ENCODE assay signal across 1 cellular context in the genomic region with DNA sequence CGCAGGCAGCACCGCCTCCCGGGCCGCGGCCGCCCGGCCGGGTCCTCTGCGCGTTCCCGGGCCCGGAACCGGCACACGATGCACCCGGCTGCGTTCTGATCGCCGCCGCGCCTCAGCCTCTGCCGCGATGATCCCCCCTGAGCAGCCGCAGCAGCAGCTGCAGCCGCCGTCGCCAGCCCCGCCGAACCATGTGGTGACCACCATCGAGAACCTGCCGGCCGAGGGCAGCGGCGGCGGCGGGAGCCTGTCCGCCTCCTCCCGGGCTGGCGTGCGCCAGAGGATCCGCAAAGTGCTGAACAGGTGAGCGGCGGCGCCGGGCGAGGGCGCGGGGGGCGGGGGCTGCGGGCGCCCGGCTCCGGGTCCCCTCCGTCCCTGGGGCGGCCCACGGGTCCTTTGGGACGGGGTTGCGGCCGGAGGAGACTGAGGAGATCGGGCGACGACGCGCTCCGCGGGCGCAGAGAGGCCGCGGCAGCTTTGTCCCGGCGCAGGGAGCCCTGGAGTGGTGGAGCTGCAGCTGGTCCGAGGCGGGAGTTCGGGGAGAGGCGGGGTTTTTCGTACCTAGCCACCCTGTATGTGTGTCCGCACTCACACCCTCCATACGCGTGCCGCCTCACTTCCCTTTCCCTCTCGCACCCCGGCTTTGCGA.
TF ChIP-seq lines count a peak whose summit lies in the region.

No MANE protein-coding gene starts in this region.

TF ChIP-seq in HepG2, 621 proteins besides CTCF, POLR2A, EP300 and RAD21 (continues in another document):
- TF ChIP-seq STAG1 (CRISPR knock-in tag; IDR thresholded peaks at IDR 0.05) (no peak), ZNF777 (CRISPR knock-in tag; IDR thresholded peaks at IDR 0.05) (peak; percentile 89), ZEB1 (IDR thresholded peaks at IDR 0.05; ENCODE audit: insufficient replicate concordance, low read depth) (no peak), EZH2 (conservative IDR thresholded peaks at IDR 0.05; ENCODE audit: low read depth, low read length) (peak; percentile 75; the same call in 1 of the 2 replicates), ZNF274 (CRISPR knock-in tag; IDR thresholded peaks at IDR 0.05) (0 out of 2 replicates have a peak, but pooled peaks have one; percentile 4), ETV6 (CRISPR knock-in tag; conservative IDR thresholded peaks at IDR 0.05) (no peak), CHD4 (IDR thresholded peaks at IDR 0.05; ENCODE audit: borderline replicate concordance, low read length) (no peak), KAT2B (IDR thresholded peaks at IDR 0.05; ENCODE audit: borderline replicate concordance, low read depth, low read length) (no peak), HNRNPK (IDR thresholded peaks at IDR 0.05; ENCODE audit: low read depth, low read length, poor library complexity, severe bottlenecking) (peak; percentile 39), CENPX (CRISPR knock-in tag; IDR thresholded peaks at IDR 0.05) (no peak), MATR3 (CRISPR knock-in tag; IDR thresholded peaks at IDR 0.05) (no peak), GABPB1 (CRISPR knock-in tag; IDR thresholded peaks at IDR 0.05) (peak; percentile 40; the same call in 1 of the 2 replicates), ZNF567 (CRISPR knock-in tag; IDR thresholded peaks at IDR 0.05; ENCODE audit: borderline replicate concordance) (0 out of 2 replicates have a peak, but pooled peaks have one; percentile 34), ZNF768 (CRISPR knock-in tag; IDR thresholded peaks at IDR 0.05) (0 out of 2 replicates have a peak, but pooled peaks have one; percentile 5), ZSCAN31 (CRISPR knock-in tag; IDR thresholded peaks at IDR 0.05; ENCODE audit: low read depth) (peak; percentile 4; the same call in 1 of the 2 replicates), KLF13 (CRISPR knock-in tag; IDR thresholded peaks at IDR 0.05) (no peak), HNRNPLL (IDR thresholded peaks at IDR 0.05; ENCODE audit: low read depth, low read length, poor library complexity, severe bottlenecking) (peak; percentile 91), ZNF296 (CRISPR knock-in tag; conservative IDR thresholded peaks at IDR 0.05) (no peak)
- TF ChIP-seq, protein P1, sequence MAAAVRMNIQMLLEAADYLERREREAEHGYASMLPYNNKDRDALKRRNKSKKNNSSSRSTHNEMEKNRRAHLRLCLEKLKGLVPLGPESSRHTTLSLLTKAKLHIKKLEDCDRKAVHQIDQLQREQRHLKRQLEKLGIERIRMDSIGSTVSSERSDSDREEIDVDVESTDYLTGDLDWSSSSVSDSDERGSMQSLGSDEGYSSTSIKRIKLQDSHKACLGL (CRISPR knock-in tag; IDR thresholded peaks at IDR 0.05): 0 out of 2 replicates have a peak, but pooled peaks have one; percentile 28
- TF ChIP-seq, protein P2, sequence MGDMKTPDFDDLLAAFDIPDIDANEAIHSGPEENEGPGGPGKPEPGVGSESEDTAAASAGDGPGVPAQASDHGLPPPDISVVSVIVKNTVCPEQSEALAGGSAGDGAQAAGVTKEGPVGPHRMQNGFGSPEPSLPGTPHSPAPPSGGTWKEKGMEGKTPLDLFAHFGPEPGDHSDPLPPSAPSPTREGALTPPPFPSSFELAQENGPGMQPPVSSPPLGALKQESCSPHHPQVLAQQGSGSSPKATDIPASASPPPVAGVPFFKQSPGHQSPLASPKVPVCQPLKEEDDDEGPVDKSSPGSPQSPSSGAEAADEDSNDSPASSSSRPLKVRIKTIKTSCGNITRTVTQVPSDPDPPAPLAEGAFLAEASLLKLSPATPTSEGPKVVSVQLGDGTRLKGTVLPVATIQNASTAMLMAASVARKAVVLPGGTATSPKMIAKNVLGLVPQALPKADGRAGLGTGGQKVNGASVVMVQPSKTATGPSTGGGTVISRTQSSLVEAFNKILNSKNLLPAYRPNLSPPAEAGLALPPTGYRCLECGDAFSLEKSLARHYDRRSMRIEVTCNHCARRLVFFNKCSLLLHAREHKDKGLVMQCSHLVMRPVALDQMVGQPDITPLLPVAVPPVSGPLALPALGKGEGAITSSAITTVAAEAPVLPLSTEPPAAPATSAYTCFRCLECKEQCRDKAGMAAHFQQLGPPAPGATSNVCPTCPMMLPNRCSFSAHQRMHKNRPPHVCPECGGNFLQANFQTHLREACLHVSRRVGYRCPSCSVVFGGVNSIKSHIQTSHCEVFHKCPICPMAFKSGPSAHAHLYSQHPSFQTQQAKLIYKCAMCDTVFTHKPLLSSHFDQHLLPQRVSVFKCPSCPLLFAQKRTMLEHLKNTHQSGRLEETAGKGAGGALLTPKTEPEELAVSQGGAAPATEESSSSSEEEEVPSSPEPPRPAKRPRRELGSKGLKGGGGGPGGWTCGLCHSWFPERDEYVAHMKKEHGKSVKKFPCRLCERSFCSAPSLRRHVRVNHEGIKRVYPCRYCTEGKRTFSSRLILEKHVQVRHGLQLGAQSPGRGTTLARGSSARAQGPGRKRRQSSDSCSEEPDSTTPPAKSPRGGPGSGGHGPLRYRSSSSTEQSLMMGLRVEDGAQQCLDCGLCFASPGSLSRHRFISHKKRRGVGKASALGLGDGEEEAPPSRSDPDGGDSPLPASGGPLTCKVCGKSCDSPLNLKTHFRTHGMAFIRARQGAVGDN (CRISPR knock-in tag; IDR thresholded peaks at IDR 0.05): peak; percentile 51; the same call in 1 of the 2 replicates
- TF ChIP-seq, protein P3, sequence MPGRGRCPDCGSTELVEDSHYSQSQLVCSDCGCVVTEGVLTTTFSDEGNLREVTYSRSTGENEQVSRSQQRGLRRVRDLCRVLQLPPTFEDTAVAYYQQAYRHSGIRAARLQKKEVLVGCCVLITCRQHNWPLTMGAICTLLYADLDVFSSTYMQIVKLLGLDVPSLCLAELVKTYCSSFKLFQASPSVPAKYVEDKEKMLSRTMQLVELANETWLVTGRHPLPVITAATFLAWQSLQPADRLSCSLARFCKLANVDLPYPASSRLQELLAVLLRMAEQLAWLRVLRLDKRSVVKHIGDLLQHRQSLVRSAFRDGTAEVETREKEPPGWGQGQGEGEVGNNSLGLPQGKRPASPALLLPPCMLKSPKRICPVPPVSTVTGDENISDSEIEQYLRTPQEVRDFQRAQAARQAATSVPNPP (CRISPR knock-in tag; IDR thresholded peaks at IDR 0.05): no peak
- TF ChIP-seq, protein P4, sequence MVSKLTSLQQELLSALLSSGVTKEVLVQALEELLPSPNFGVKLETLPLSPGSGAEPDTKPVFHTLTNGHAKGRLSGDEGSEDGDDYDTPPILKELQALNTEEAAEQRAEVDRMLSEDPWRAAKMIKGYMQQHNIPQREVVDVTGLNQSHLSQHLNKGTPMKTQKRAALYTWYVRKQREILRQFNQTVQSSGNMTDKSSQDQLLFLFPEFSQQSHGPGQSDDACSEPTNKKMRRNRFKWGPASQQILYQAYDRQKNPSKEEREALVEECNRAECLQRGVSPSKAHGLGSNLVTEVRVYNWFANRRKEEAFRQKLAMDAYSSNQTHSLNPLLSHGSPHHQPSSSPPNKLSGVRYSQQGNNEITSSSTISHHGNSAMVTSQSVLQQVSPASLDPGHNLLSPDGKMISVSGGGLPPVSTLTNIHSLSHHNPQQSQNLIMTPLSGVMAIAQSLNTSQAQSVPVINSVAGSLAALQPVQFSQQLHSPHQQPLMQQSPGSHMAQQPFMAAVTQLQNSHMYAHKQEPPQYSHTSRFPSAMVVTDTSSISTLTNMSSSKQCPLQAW (CRISPR knock-in tag; IDR thresholded peaks at IDR 0.05): no peak
- TF ChIP-seq, protein P5, sequence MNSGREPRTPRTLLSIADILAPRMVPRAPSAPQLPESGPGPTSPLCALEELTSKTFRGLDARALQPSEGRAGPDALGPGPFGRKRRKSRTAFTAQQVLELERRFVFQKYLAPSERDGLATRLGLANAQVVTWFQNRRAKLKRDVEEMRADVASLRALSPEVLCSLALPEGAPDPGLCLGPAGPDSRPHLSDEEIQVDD (CRISPR knock-in tag; IDR thresholded peaks at IDR 0.05; ENCODE audit: borderline replicate concordance): no peak
- TF ChIP-seq, protein P6, sequence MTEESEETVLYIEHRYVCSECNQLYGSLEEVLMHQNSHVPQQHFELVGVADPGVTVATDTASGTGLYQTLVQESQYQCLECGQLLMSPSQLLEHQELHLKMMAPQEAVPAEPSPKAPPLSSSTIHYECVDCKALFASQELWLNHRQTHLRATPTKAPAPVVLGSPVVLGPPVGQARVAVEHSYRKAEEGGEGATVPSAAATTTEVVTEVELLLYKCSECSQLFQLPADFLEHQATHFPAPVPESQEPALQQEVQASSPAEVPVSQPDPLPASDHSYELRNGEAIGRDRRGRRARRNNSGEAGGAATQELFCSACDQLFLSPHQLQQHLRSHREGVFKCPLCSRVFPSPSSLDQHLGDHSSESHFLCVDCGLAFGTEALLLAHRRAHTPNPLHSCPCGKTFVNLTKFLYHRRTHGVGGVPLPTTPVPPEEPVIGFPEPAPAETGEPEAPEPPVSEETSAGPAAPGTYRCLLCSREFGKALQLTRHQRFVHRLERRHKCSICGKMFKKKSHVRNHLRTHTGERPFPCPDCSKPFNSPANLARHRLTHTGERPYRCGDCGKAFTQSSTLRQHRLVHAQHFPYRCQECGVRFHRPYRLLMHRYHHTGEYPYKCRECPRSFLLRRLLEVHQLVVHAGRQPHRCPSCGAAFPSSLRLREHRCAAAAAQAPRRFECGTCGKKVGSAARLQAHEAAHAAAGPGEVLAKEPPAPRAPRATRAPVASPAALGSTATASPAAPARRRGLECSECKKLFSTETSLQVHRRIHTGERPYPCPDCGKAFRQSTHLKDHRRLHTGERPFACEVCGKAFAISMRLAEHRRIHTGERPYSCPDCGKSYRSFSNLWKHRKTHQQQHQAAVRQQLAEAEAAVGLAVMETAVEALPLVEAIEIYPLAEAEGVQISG (CRISPR knock-in tag; IDR thresholded peaks at IDR 0.05): 0 out of 2 replicates have a peak, but pooled peaks have one; percentile 23
- TF ChIP-seq, protein P7, sequence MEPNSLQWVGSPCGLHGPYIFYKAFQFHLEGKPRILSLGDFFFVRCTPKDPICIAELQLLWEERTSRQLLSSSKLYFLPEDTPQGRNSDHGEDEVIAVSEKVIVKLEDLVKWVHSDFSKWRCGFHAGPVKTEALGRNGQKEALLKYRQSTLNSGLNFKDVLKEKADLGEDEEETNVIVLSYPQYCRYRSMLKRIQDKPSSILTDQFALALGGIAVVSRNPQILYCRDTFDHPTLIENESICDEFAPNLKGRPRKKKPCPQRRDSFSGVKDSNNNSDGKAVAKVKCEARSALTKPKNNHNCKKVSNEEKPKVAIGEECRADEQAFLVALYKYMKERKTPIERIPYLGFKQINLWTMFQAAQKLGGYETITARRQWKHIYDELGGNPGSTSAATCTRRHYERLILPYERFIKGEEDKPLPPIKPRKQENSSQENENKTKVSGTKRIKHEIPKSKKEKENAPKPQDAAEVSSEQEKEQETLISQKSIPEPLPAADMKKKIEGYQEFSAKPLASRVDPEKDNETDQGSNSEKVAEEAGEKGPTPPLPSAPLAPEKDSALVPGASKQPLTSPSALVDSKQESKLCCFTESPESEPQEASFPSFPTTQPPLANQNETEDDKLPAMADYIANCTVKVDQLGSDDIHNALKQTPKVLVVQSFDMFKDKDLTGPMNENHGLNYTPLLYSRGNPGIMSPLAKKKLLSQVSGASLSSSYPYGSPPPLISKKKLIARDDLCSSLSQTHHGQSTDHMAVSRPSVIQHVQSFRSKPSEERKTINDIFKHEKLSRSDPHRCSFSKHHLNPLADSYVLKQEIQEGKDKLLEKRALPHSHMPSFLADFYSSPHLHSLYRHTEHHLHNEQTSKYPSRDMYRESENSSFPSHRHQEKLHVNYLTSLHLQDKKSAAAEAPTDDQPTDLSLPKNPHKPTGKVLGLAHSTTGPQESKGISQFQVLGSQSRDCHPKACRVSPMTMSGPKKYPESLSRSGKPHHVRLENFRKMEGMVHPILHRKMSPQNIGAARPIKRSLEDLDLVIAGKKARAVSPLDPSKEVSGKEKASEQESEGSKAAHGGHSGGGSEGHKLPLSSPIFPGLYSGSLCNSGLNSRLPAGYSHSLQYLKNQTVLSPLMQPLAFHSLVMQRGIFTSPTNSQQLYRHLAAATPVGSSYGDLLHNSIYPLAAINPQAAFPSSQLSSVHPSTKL (CRISPR knock-in tag; IDR thresholded peaks at IDR 0.05): no peak
- TF ChIP-seq, protein P8, sequence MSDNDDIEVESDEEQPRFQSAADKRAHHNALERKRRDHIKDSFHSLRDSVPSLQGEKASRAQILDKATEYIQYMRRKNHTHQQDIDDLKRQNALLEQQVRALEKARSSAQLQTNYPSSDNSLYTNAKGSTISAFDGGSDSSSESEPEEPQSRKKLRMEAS (IDR thresholded peaks at IDR 0.05): peak; percentile 70
- TF ChIP-seq, protein P9, sequence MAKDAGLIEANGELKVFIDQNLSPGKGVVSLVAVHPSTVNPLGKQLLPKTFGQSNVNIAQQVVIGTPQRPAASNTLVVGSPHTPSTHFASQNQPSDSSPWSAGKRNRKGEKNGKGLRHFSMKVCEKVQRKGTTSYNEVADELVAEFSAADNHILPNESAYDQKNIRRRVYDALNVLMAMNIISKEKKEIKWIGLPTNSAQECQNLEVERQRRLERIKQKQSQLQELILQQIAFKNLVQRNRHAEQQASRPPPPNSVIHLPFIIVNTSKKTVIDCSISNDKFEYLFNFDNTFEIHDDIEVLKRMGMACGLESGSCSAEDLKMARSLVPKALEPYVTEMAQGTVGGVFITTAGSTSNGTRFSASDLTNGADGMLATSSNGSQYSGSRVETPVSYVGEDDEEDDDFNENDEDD (CRISPR knock-in tag; IDR thresholded peaks at IDR 0.05; ENCODE audit: borderline replicate concordance): peak; percentile 48; the same call in 1 of the 2 replicates
- TF ChIP-seq, protein P10, sequence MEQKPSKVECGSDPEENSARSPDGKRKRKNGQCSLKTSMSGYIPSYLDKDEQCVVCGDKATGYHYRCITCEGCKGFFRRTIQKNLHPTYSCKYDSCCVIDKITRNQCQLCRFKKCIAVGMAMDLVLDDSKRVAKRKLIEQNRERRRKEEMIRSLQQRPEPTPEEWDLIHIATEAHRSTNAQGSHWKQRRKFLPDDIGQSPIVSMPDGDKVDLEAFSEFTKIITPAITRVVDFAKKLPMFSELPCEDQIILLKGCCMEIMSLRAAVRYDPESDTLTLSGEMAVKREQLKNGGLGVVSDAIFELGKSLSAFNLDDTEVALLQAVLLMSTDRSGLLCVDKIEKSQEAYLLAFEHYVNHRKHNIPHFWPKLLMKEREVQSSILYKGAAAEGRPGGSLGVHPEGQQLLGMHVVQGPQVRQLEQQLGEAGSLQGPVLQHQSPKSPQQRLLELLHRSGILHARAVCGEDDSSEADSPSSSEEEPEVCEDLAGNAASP (CRISPR knock-in tag; IDR thresholded peaks at IDR 0.05; ENCODE audit: borderline replicate concordance): no peak
- TF ChIP-seq, protein P11, sequence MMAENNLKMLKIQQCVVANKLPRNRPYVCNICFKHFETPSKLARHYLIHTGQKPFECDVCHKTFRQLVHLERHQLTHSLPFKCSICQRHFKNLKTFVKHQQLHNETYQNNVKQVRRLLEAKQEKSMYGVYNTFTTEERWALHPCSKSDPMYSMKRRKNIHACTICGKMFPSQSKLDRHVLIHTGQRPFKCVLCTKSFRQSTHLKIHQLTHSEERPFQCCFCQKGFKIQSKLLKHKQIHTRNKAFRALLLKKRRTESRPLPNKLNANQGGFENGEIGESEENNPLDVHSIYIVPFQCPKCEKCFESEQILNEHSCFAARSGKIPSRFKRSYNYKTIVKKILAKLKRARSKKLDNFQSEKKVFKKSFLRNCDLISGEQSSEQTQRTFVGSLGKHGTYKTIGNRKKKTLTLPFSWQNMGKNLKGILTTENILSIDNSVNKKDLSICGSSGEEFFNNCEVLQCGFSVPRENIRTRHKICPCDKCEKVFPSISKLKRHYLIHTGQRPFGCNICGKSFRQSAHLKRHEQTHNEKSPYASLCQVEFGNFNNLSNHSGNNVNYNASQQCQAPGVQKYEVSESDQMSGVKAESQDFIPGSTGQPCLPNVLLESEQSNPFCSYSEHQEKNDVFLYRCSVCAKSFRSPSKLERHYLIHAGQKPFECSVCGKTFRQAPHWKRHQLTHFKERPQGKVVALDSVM (CRISPR knock-in tag; IDR thresholded peaks at IDR 0.05): no peak
- TF ChIP-seq, protein P12, sequence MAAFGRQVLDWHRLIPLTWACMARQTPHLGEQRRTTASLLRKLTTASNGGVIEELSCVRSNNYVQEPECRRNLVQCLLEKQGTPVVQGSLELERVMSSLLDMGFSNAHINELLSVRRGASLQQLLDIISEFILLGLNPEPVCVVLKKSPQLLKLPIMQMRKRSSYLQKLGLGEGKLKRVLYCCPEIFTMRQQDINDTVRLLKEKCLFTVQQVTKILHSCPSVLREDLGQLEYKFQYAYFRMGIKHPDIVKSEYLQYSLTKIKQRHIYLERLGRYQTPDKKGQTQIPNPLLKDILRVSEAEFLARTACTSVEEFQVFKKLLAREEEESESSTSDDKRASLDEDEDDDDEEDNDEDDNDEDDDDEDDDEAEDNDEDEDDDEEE (CRISPR knock-in tag; IDR thresholded peaks at IDR 0.05): no peak
